In genomic region chr7:155069992-155070827, GRCh38 we compare ENCODE assay signal across 8 cellular contexts. TPM values are rescaled to one million over a fixed set of nuclear protein-coding genes. Genes with fewer than 3 reads are reported as not detected.
DNase-seq lines count a peak whose midpoint lies in the region; ATAC-seq, FAIRE-seq and TF ChIP-seq lines count a peak whose summit lies in the region.

Gene HTR5A (plus strand): TSS chr7:155070324. CDS start chr7:155070900, 576 bp downstream.

- no peaks in the 10 kb centered on the region for H3K9me3 Mint-ChIP-seq in immature natural killer cell

- no peak within 1 kb of the TSS for H3K27ac Mint-ChIP-seq in immature natural killer cell

- in situ Hi-C loops in G401 (cut with HindIII; ENCODE audit: low sequenced_read_pairs) (no loop called here), KBM-7 (cut with MboI; ENCODE audit: low pct_unique_long_range_greater_than_20kb, low sequenced_read_pairs) (no loop called here)

- no peak for FAIRE-seq in bronchial epithelial cell (lab: Jason Lieb, UNC)

- no peaks in the 10 kb centered on the region for H3K36me3 Mint-ChIP-seq in immature natural killer cell

- H3K4me1 Mint-ChIP-seq in immature natural killer cell, result no peaks in the 10 kb centered on the region

- H3K27me3 ChIP-seq in bronchial epithelial cell (ENCODE audit: control insufficient read depth, insufficient read depth, low read length), result peaks cover 2% of the 10 kb centered on the region

- H3K27me3 Mint-ChIP-seq in immature natural killer cell (ENCODE audit: low read depth in 3 of 3), result peaks cover 9 to 32% (median 10%) of the 10 kb centered on the region in 3 donors

- H3K4me3 ChIP-seq in bronchial epithelial cell (ENCODE audit: low read depth, low read length), result no peak within 1 kb of the TSS

- no peak for TF ChIP-seq CTCF in bronchial epithelial cell (IDR thresholded peaks at IDR 0.05; ENCODE audit: insufficient read depth, low read length, severe bottlenecking)

- DNase-seq in G401 (ENCODE audit: low spot score) (peak; percentile 84), KBM-7 (peak; percentile 89), bronchial epithelial cell (ENCODE audit: low read depth) (peak; percentile 57), immature natural killer cell (peak; percentile 63 to 72 (median 66))
- DNase-seq in activated CD4-positive, CD25-positive, alpha-beta regulatory T cell treated with anti-CD3 and anti-CD28 coated beads, Interleukin-2, amount 50 U/mL, for 16 hours (ENCODE audit: low read depth, low spot score), result peak; percentile 34
- peak; percentile 16 to 50 for DNase-seq in stimulated activated CD4-positive, alpha-beta T cell treated with anti-CD3 and anti-CD28 coated beads, Interleukin-1b, Interleukin-23, amount 100 ng/mL, for 1 hour (ENCODE audit: low read depth in 2 of 2)

- peak; percentile 94 for ATAC-seq in GM21737 (IDR thresholded peaks at IDR 0.05; ENCODE audit: unreplicated experiment)
- ATAC-seq in GM18517 (IDR thresholded peaks at IDR 0.05; ENCODE audit: unreplicated experiment), result no peak

- H3K36me3 ChIP-seq in bronchial epithelial cell (ENCODE audit: control insufficient read depth, insufficient read depth, low read length), result no peaks in the 10 kb centered on the region

- no peak within 1 kb of the TSS for H3K4me3 Mint-ChIP-seq in immature natural killer cell

RNA-seq across cellular contexts. Expression of gene HTR5A, which starts in this region (rescaled TPM):
- total RNA-seq in G401 (2014; rRNA removed; shearing (Covaris generic)), result not detected in 2 replicates
- total RNA-seq in bronchial epithelial cell, result not detected in 2 replicates
- not detected for polyA plus RNA-seq in immature natural killer cell

Comparison
In these comparisons a context has a peak if more than half of its experiments do, and no peak if none do; other contexts are left out.
1. Peak in DNase-seq in G401; RNA of the gene not detected or under 1 TPM.
2. Peak in DNase-seq in bronchial epithelial cell; RNA of the gene not detected or under 1 TPM.
3. Peak in DNase-seq in immature natural killer cell; RNA of the gene not detected or under 1 TPM.
4. DNase-seq: peak in every context shown above with its lines; median percentile 89 in KBM-7; 84 in G401; 66 in immature natural killer cell; 57 in bronchial epithelial cell; 34 in activated CD4-positive, CD25-positive, alpha-beta regulatory T cell treated with anti-CD3 and anti-CD28 coated beads, Interleukin-2, amount 50 U/mL, for 16 hours; 33 in stimulated activated CD4-positive, alpha-beta T cell treated with anti-CD3 and anti-CD28 coated beads, Interleukin-1b, Interleukin-23, amount 100 ng/mL, for 1 hour.